1 cellular context compared by ENCODE assay signal in genomic region chr11:61679893-61680621, GRCh38.
A peak's percentile ranks its signal among the peaks of the same experiment; 100 is the strongest.
TF ChIP-seq lines count a peak whose summit lies in the region.

DAGLA (plus strand) TSS chr11:61680391; CDS start chr11:61720156, 39,765 bp downstream.

TF ChIP-seq in HepG2, 621 proteins besides CTCF, POLR2A, EP300 and RAD21 (continued from another document and continues in another):
- TF ChIP-seq ZNF776 (CRISPR knock-in tag; IDR thresholded peaks at IDR 0.05) (0 out of 2 replicates have a peak, but pooled peaks have one; percentile 12), ZNF530 (CRISPR knock-in tag; IDR thresholded peaks at IDR 0.05; ENCODE audit: low read depth) (no peak), ZNF552 (CRISPR knock-in tag; IDR thresholded peaks at IDR 0.05; ENCODE audit: borderline replicate concordance) (no peak), ZNF10 (CRISPR knock-in tag; IDR thresholded peaks at IDR 0.05; ENCODE audit: borderline replicate concordance, low read depth) (no peak), GABPB1 (CRISPR knock-in tag; IDR thresholded peaks at IDR 0.05) (peak; percentile 41; the same call in 1 of the 2 replicates), ZNF431 (CRISPR knock-in tag; IDR thresholded peaks at IDR 0.05; ENCODE audit: borderline replicate concordance, low read depth) (no peak), ZNF766 (CRISPR knock-in tag; IDR thresholded peaks at IDR 0.05; ENCODE audit: borderline replicate concordance) (no peak), MLXIP (CRISPR knock-in tag; IDR thresholded peaks at IDR 0.05; ENCODE audit: borderline replicate concordance) (no peak), SP5 (CRISPR knock-in tag; IDR thresholded peaks at IDR 0.05; ENCODE audit: borderline replicate concordance, low read depth) (0 out of 2 replicates have a peak, but pooled peaks have one; percentile 18), YEATS4 (CRISPR knock-in tag; IDR thresholded peaks at IDR 0.05; ENCODE audit: borderline replicate concordance) (peak; percentile 49; the same call in 1 of the 2 replicates), ZNF740 (CRISPR knock-in tag; IDR thresholded peaks at IDR 0.05) (0 out of 2 replicates have a peak, but pooled peaks have one; percentile 18), CBFB (CRISPR knock-in tag; IDR thresholded peaks at IDR 0.05) (peak; percentile 68; the same call in 1 of the 2 replicates), ZNF382 (CRISPR knock-in tag; IDR thresholded peaks at IDR 0.05; ENCODE audit: borderline replicate concordance) (no peak), ZFP90 (CRISPR knock-in tag; IDR thresholded peaks at IDR 0.05; ENCODE audit: borderline replicate concordance) (no peak), MAX (IDR thresholded peaks at IDR 0.05) (peak; percentile 34; the same call in 1 of the 2 replicates), AGO1 (IDR thresholded peaks at IDR 0.05; ENCODE audit: low read depth, low read length, poor library complexity, severe bottlenecking) (peak; percentile 100), ZBTB33 (CRISPR knock-in tag; IDR thresholded peaks at IDR 0.05) (peak; percentile 28; the same call in 1 of the 2 replicates), SRSF1 (optimal IDR thresholded peaks at IDR 0.05; ENCODE audit: low read depth, low read length) (peak; percentile 100), FOXA3 (CRISPR knock-in tag; IDR thresholded peaks at IDR 0.05) (peak; percentile 47; the same call in 1 of the 2 replicates), RERE (CRISPR knock-in tag; IDR thresholded peaks at IDR 0.05; ENCODE audit: low read depth) (0 out of 2 replicates have a peak, but pooled peaks have one; percentile 16), ARID5B (CRISPR knock-in tag; IDR thresholded peaks at IDR 0.05) (0 out of 2 replicates have a peak, but pooled peaks have one; percentile 24), ZNF547 (CRISPR knock-in tag; IDR thresholded peaks at IDR 0.05) (peak; percentile 60; the same call in 1 of the 2 replicates), RFX3 (CRISPR knock-in tag; IDR thresholded peaks at IDR 0.05) (peak; percentile 93), MEIS2 (CRISPR knock-in tag; IDR thresholded peaks at IDR 0.05) (peak; percentile 46; the same call in 1 of the 2 replicates), HNF4G (IDR thresholded peaks at IDR 0.05; ENCODE audit: borderline replicate concordance, low read depth, low read length) (no peak), HNF4G (CRISPR knock-in tag; IDR thresholded peaks at IDR 0.05; ENCODE audit: borderline replicate concordance, low read depth) (no peak), ZNF414 (CRISPR knock-in tag; IDR thresholded peaks at IDR 0.05) (no peak), E2F1 (CRISPR knock-in tag; IDR thresholded peaks at IDR 0.05) (no peak), MBD4 (IDR thresholded peaks at IDR 0.05; ENCODE audit: borderline replicate concordance, low read length) (no peak), HNRNPLL (IDR thresholded peaks at IDR 0.05; ENCODE audit: low read depth, low read length, poor library complexity, severe bottlenecking) (peak; percentile 100), REL (CRISPR knock-in tag; conservative IDR thresholded peaks at IDR 0.05) (no peak), SMARCE1 (IDR thresholded peaks at IDR 0.05; ENCODE audit: borderline replicate concordance) (no peak), KDM2A (CRISPR knock-in tag; IDR thresholded peaks at IDR 0.05; ENCODE audit: borderline replicate concordance, low read depth) (peak; percentile 88; the same call in 1 of the 2 replicates), ZNF124 (CRISPR knock-in tag; IDR thresholded peaks at IDR 0.05) (peak; percentile 35; the same call in 1 of the 2 replicates), ZNF639 (CRISPR knock-in tag; conservative IDR thresholded peaks at IDR 0.05) (peak; percentile 44; the same call in 1 of the 2 replicates), ZNF263 (CRISPR knock-in tag; IDR thresholded peaks at IDR 0.05) (peak; percentile 40; the same call in 1 of the 2 replicates), HDAC1 (CRISPR knock-in tag; IDR thresholded peaks at IDR 0.05) (peak; percentile 63), CBX1 (IDR thresholded peaks at IDR 0.05; ENCODE audit: low read depth) (peak; percentile 12), KAT2B (IDR thresholded peaks at IDR 0.05; ENCODE audit: borderline replicate concordance, low read depth, low read length) (no peak), PRMT3 (CRISPR knock-in tag; IDR thresholded peaks at IDR 0.05; ENCODE audit: borderline replicate concordance, low read depth) (no peak), AGO2 (optimal IDR thresholded peaks at IDR 0.05; ENCODE audit: low read depth, low read length) (no peak), KLF12 (CRISPR knock-in tag; IDR thresholded peaks at IDR 0.05; ENCODE audit: borderline replicate concordance) (peak; percentile 81; the same call in 1 of the 2 replicates), DMAP1 (CRISPR knock-in tag; IDR thresholded peaks at IDR 0.05) (0 out of 2 replicates have a peak, but pooled peaks have one; percentile 22)
